In genomic region chr21:27369962-27370578, GRCh38 we compare ENCODE assay signal across 19 cellular contexts.
"Had no signal": no experiment of that assay in that cellular context is flagged by ENCODE, and none has a peak within 500 bp of the region (broad histone marks: within the 10 kb centered on the region; RNA-seq: fewer than 3 reads in every experiment).

No MANE protein-coding gene starts in this region.

- H3K4me3 Mint-ChIP-seq: activated B cell treated with CpG ODN at 0.5 μM for 24 hours; activated CD4-positive, alpha-beta memory T cell treated with anti-CD3 and anti-CD28 coated beads for 36 hours; activated CD8-positive, alpha-beta memory T cell treated with anti-CD3 and anti-CD28 coated beads, Interleukin-2, amount 10 ng/mL, durations not matched to agents 7 days and 5 days; activated naive CD8-positive, alpha-beta T cell treated with anti-CD3 and anti-CD28 coated beads, Interleukin-2, amount 10 ng/mL, durations not matched to agents 7 days and 5 days; nephron progenitor cell had no signal

- H3K27ac ChIP-seq: cardiac muscle cell, epithelial cell of prostate, lower lobe of right lung, thyroid gland had no signal

- H3K27me3 ChIP-seq: cardiac muscle cell, thyroid gland had no signal

- H3K9me3 Mint-ChIP-seq: activated B cell treated with CpG ODN at 0.5 μM for 24 hours, nephron progenitor cell had no signal

- H3K4me3 ChIP-seq: cardiac muscle cell, lower lobe of right lung, thyroid gland had no signal

- H3K9me3 ChIP-seq: lower lobe of right lung, thyroid gland had no signal

- ATAC-seq: activated CD8-positive, alpha-beta memory T cell treated with anti-CD3 and anti-CD28 coated beads, Interleukin-2, amount 10 ng/mL, durations not matched to agents 7 days and 5 days; lower lobe of right lung had no signal

- H3K27me3 Mint-ChIP-seq: activated B cell treated with CpG ODN at 0.5 μM for 24 hours; activated CD4-positive, alpha-beta memory T cell treated with anti-CD3 and anti-CD28 coated beads for 36 hours; activated CD8-positive, alpha-beta memory T cell treated with anti-CD3 and anti-CD28 coated beads, Interleukin-2, amount 10 ng/mL, durations not matched to agents 7 days and 5 days; activated naive CD8-positive, alpha-beta T cell treated with anti-CD3 and anti-CD28 coated beads, Interleukin-2, amount 10 ng/mL, durations not matched to agents 7 days and 5 days had no signal

- DNase-seq: activated B cell treated with CpG ODN at 0.5 μM for 24 hours; activated CD4-positive, alpha-beta memory T cell treated with anti-CD3 and anti-CD28 coated beads for 36 hours; activated CD4-positive, alpha-beta T cell treated with anti-CD3 and anti-CD28 coated beads for 4 hours; activated CD8-positive, alpha-beta memory T cell treated with anti-CD3 and anti-CD28 coated beads, Interleukin-2, amount 10 ng/mL, durations not matched to agents 7 days and 5 days; activated naive CD4-positive, alpha-beta T cell treated with Interleukin-2 at 50 U/mL for 16 hours; activated naive CD8-positive, alpha-beta T cell treated with anti-CD3 and anti-CD28 coated beads, Interleukin-2, amount 10 ng/mL, durations not matched to agents 7 days and 5 days; amygdala; foreskin fibroblast; glutamatergic neuron; left cardiac atrium; lower lobe of right lung; nephron progenitor cell; nucleus accumbens; stimulated activated CD8-positive, alpha-beta memory T cell treated with anti-CD3 and anti-CD28 coated beads, Interleukin-4, amount 100 ng/mL, for 48 hours; stimulated activated naive CD4-positive, alpha-beta T cell; thyroid gland had no signal

- H3K36me3 ChIP-seq: cardiac muscle cell, lower lobe of right lung, thyroid gland had no signal

- H3K27ac Mint-ChIP-seq: activated B cell treated with CpG ODN at 0.5 μM for 24 hours; activated CD4-positive, alpha-beta memory T cell treated with anti-CD3 and anti-CD28 coated beads for 36 hours; activated CD8-positive, alpha-beta memory T cell treated with anti-CD3 and anti-CD28 coated beads, Interleukin-2, amount 10 ng/mL, durations not matched to agents 7 days and 5 days; activated naive CD8-positive, alpha-beta T cell treated with anti-CD3 and anti-CD28 coated beads, Interleukin-2, amount 10 ng/mL, durations not matched to agents 7 days and 5 days; activated T-helper 2 cell treated with anti-CD3 and anti-CD28 coated beads, Interferon-gamma antibody, Interleukin-2, Interleukin-4, amounts not matched to agents 10 μg/mL and 5 μg/mL and 100 μg/mL, durations not matched to agents 14 hours and 24 hours and 36 hours; nephron progenitor cell had no signal

- H3K4me1 ChIP-seq: thyroid gland had no signal

- H3K4me1 Mint-ChIP-seq: activated B cell treated with CpG ODN at 0.5 μM for 24 hours; activated CD8-positive, alpha-beta memory T cell treated with anti-CD3 and anti-CD28 coated beads, Interleukin-2, amount 10 ng/mL, durations not matched to agents 7 days and 5 days; activated naive CD8-positive, alpha-beta T cell treated with anti-CD3 and anti-CD28 coated beads, Interleukin-2, amount 10 ng/mL, durations not matched to agents 7 days and 5 days; nephron progenitor cell had no signal

- H3K36me3 Mint-ChIP-seq: activated CD4-positive, alpha-beta memory T cell treated with anti-CD3 and anti-CD28 coated beads for 36 hours; activated CD8-positive, alpha-beta memory T cell treated with anti-CD3 and anti-CD28 coated beads, Interleukin-2, amount 10 ng/mL, durations not matched to agents 7 days and 5 days; activated naive CD8-positive, alpha-beta T cell treated with anti-CD3 and anti-CD28 coated beads, Interleukin-2, amount 10 ng/mL, durations not matched to agents 7 days and 5 days had no signal
